2 cellular contexts compared by ENCODE assay signal in the genomic region with DNA sequence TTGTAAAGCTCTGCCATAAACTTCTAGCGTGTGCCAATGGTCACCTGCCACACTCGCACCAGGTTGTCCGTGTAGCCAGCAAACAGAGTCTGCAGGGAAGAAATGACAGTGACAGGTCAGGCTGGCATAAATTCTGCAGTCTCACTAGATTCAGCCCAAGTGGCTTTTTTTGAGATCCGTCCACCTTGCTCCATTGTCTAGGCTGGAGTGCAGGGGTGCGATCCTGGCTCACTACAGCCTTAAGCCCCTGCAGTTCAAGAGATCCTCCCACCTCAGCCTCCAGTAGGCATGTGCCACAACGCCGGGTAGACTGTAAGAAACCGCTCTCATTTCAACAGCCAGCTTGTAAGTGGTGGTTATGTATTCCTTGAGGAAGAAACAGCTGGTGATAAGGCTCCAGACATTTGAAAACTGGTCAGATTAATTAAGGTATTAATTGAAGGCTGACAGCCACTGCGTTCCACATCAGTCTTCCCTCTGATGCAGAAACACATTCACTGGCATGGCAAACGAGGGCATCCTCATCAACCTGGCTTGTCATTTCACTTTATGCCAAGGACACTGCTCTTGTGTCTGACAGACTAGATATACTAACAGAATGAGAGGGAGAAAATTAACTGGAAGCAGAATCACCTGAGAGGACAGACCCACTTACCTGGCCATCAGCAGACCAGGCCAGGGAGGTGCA.
TF ChIP-seq lines count a peak whose summit lies in the region.

No MANE protein-coding gene starts in this region.

TF ChIP-seq in HEK293, 187 proteins besides CTCF, POLR2A, EP300 and RAD21:
- TF ChIP-seq PRDM4 (tag by site-specific recombination; IDR thresholded peaks at IDR 0.05) = 0 out of 2 replicates have a peak, but pooled peaks have one; percentile 17
- TF ChIP-seq ZNF341 (tag by site-specific recombination; IDR thresholded peaks at IDR 0.05; ENCODE audit: low read depth) = no peak
- TF ChIP-seq ZEB2 (tag by site-specific recombination; IDR thresholded peaks at IDR 0.05) = no peak
- TF ChIP-seq ZNF600 (tag by site-specific recombination; IDR thresholded peaks at IDR 0.05) = peak; percentile 38; the same call in 1 of the 2 replicates

TF ChIP-seq in neural cell, 6 proteins besides CTCF, POLR2A, EP300 and RAD21 (continued from another document):
- TF ChIP-seq, protein P1, sequence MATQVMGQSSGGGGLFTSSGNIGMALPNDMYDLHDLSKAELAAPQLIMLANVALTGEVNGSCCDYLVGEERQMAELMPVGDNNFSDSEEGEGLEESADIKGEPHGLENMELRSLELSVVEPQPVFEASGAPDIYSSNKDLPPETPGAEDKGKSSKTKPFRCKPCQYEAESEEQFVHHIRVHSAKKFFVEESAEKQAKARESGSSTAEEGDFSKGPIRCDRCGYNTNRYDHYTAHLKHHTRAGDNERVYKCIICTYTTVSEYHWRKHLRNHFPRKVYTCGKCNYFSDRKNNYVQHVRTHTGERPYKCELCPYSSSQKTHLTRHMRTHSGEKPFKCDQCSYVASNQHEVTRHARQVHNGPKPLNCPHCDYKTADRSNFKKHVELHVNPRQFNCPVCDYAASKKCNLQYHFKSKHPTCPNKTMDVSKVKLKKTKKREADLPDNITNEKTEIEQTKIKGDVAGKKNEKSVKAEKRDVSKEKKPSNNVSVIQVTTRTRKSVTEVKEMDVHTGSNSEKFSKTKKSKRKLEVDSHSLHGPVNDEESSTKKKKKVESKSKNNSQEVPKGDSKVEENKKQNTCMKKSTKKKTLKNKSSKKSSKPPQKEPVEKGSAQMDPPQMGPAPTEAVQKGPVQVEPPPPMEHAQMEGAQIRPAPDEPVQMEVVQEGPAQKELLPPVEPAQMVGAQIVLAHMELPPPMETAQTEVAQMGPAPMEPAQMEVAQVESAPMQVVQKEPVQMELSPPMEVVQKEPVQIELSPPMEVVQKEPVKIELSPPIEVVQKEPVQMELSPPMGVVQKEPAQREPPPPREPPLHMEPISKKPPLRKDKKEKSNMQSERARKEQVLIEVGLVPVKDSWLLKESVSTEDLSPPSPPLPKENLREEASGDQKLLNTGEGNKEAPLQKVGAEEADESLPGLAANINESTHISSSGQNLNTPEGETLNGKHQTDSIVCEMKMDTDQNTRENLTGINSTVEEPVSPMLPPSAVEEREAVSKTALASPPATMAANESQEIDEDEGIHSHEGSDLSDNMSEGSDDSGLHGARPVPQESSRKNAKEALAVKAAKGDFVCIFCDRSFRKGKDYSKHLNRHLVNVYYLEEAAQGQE (IDR thresholded peaks at IDR 0.05; ENCODE audit: borderline replicate concordance) = no peak
- TF ChIP-seq SMC3 (conservative IDR thresholded peaks at IDR 0.05; ENCODE audit: poor library complexity) (no peak), MXI1 (conservative IDR thresholded peaks at IDR 0.05; ENCODE audit: poor library complexity, severe bottlenecking) (no peak)
TF ChIP-seq in neural cell: peak in this region for 1.
